In the genomic region with DNA sequence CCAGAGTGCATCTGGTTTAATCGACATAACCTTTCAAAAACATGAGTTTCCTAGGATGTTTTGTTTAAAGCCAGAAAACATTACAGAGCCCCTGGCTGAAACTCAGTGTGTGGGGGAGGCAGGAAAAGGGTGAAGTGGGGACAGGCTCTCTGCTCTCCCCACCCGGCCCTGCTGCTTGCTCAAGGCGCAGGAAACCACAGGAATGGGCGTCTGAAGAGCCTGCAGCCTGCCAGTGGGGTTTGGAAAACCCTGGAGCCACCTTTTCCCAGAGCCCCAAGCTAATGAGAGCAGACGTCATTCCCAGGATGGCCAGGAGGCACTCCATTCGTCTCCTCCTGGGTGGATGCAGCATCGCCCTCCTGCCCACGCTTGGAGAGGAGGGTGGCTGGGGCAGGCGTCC, we compare ENCODE assay signal across 14 cellular contexts.
DNase-seq lines count a peak whose midpoint lies in the region; ATAC-seq, FAIRE-seq and TF ChIP-seq lines count a peak whose summit lies in the region.
"Had no signal": no experiment of that assay in that cellular context is flagged by ENCODE, and none has a peak within 500 bp of the region (broad histone marks: within the 10 kb centered on the region; RNA-seq: fewer than 3 reads in every experiment).

No MANE protein-coding gene starts in this region.

- CTCF ChIA-PET in MCF 10A (lab: Yijun Ruan, JAX), result no interaction called here

- H4K20me1 ChIP-seq in astrocyte (ENCODE audit: insufficient read depth, low read length), result no peaks in the 10 kb centered on the region

- H3K9ac ChIP-seq in astrocyte (ENCODE audit: low read length), result no peak overlapping the region

- no TSS peak for BruUV-seq in MCF 10A (replicated peaks; lab: Mats Ljungman, UMichigan)

- no peak overlapping the region for H3K4me3 Mint-ChIP-seq in MCF 10A (ENCODE audit: unreplicated experiment)
- H3K4me3 Mint-ChIP-seq in astrocyte (ENCODE audit: unreplicated experiment), result no peak overlapping the region

- H3K79me2 ChIP-seq in astrocyte (ENCODE audit: insufficient read depth, low read length), result no peaks in the 10 kb centered on the region

- intact Hi-C loops in breast epithelium (cut with DNase I; ENCODE audit: low total_unique reads), result no loop called here
- intact Hi-C loops in MCF 10A (cut with micrococcal nuclease), result no loop called here
- intact Hi-C loops in left ventricle myocardium inferior (cut with micrococcal nuclease), result no loop called here
- intact Hi-C loops in uterus (cut with DNase I; ENCODE audit: low total_unique reads), result no loop called here

- H3K4me1 ChIP-seq in breast epithelium (peaks cover 0 to 4% of the 10 kb centered on the region in 2 donors), astrocyte (ENCODE audit: insufficient read depth, low read length) (peaks cover 13% of the 10 kb centered on the region), left ventricle myocardium inferior (peaks cover 6% of the 10 kb centered on the region), uterus (peaks cover 0 to 5% of the 10 kb centered on the region in 2 donors), HAP-1 (no peaks in the 10 kb centered on the region)

- H3K27me3 Mint-ChIP-seq in MCF 10A (ENCODE audit: insufficient read depth, unreplicated experiment), result peaks cover 40% of the 10 kb centered on the region
- H3K27me3 Mint-ChIP-seq in astrocyte (ENCODE audit: low read depth, unreplicated experiment), result peaks cover 51% of the 10 kb centered on the region

- H2AFZ ChIP-seq in astrocyte (ENCODE audit: low read depth, low read length), result no peak overlapping the region

- DNase-seq in breast epithelium (ENCODE audit: low spot score in 2 of 2) (peak in 1 of 2 donors; percentile 47), MCF 10A (ENCODE audit: unreplicated experiment) (no peak), astrocyte (ENCODE audit: low read depth) (peak; percentile 95), left ventricle myocardium inferior (no peak), uterus (peak; percentile 36 to 75), NCI-H510A (lab: John Stamatoyannopoulos, UW) (no peak), HAP-1 (ENCODE audit: low spot score in 2 of 2) (no peak)
- DNase-seq: activated CD4-positive, alpha-beta T cell treated with anti-CD3 and anti-CD28 coated beads, Interleukin-2, amount 50 U/mL, for 1 hour; activated gamma-delta T cell; dermis blood vessel endothelial cell; GDM1; hypothalamus; NK-92 treated with Interleukin-12 subunit alpha and Interleukin-12 subunit beta, amount 100 ng/mL, for 24 hours had no signal

- POLR2A ChIA-PET in MCF 10A (lab: Yijun Ruan, JAX), result no interaction called here

- H3K9me3 Mint-ChIP-seq in MCF 10A (ENCODE audit: unreplicated experiment) (peaks cover 7% of the 10 kb centered on the region), astrocyte (ENCODE audit: unreplicated experiment) (peaks cover 3% of the 10 kb centered on the region)

- ATAC-seq in HG02571 (IDR thresholded peaks at IDR 0.05; ENCODE audit: unreplicated experiment), result no peak

- peak overlapping the region; percentile 21 for H3K4me2 ChIP-seq in astrocyte (ENCODE audit: low read length)

- no peak for FAIRE-seq in astrocyte (lab: Jason Lieb, UNC)

- no peak for TF ChIP-seq CTCF in breast epithelium (IDR thresholded peaks at IDR 0.05)
- TF ChIP-seq CTCF in MCF 10A (IDR thresholded peaks at IDR 0.05; ENCODE audit: unreplicated experiment), result no peak
- TF ChIP-seq CTCF in astrocyte (IDR thresholded peaks at IDR 0.05; ENCODE audit: insufficient read depth, low read depth, low read length), result no peak
- no peak for TF ChIP-seq CTCF in left ventricle myocardium inferior (IDR thresholded peaks at IDR 0.05; ENCODE audit: borderline replicate concordance)
- TF ChIP-seq CTCF in uterus (IDR thresholded peaks at IDR 0.05), result no peak

- H3K27me3 ChIP-seq in breast epithelium (peaks cover 0 to 4% of the 10 kb centered on the region in 2 donors), astrocyte (ENCODE audit: insufficient read depth, low read length) (no peaks in the 10 kb centered on the region), left ventricle myocardium inferior (ENCODE audit: low read depth) (peaks cover 64% of the 10 kb centered on the region), uterus (no peaks in the 10 kb centered on the region), HAP-1 (ENCODE audit: low read depth) (peaks cover 13% of the 10 kb centered on the region)

- H3K27ac ChIP-seq in breast epithelium (peak overlapping the region; percentile 68 to 74), astrocyte (ENCODE audit: low read depth, low read length) (no peak overlapping the region), left ventricle myocardium inferior (replicated peaks) (peak overlapping the region; percentile 41), uterus (peak overlapping the region in 1 of 2 donors; percentile 26)

- H3K4me1 Mint-ChIP-seq in MCF 10A (ENCODE audit: insufficient read depth, unreplicated experiment) (peaks cover 16% of the 10 kb centered on the region), astrocyte (ENCODE audit: low read depth, unreplicated experiment) (peaks cover 11% of the 10 kb centered on the region)

- no peak for TF ChIP-seq POLR2A in breast epithelium (IDR thresholded peaks at IDR 0.05)
- no peak for TF ChIP-seq POLR2A in uterus (IDR thresholded peaks at IDR 0.05)

- H3K36me3 Mint-ChIP-seq in MCF 10A (ENCODE audit: insufficient read depth, unreplicated experiment) (no peaks in the 10 kb centered on the region), astrocyte (ENCODE audit: low read depth, unreplicated experiment) (peaks cover 14% of the 10 kb centered on the region)

- in situ Hi-C loops in HAP-1 (cut with MboI; ENCODE audit: low sequenced_read_pairs), result no loop called here

- no peak overlapping the region for H3K27ac Mint-ChIP-seq in MCF 10A (ENCODE audit: low read depth, unreplicated experiment)
- no peak overlapping the region for H3K27ac Mint-ChIP-seq in astrocyte (ENCODE audit: unreplicated experiment)

- H3K9me3 ChIP-seq in breast epithelium, result no peaks in the 10 kb centered on the region
- H3K9me3 ChIP-seq in astrocyte (ENCODE audit: insufficient read depth, low read depth, low read length), result no peaks in the 10 kb centered on the region
- H3K9me3 ChIP-seq in left ventricle myocardium inferior (replicated peaks), result no peaks in the 10 kb centered on the region
- H3K9me3 ChIP-seq in uterus, result no peaks in the 10 kb centered on the region
- no peaks in the 10 kb centered on the region for H3K9me3 ChIP-seq in HAP-1

- H3K4me3 ChIP-seq in breast epithelium (no peak overlapping the region), astrocyte (ENCODE audit: insufficient read depth, low read depth, low read length) (no peak overlapping the region), left ventricle myocardium inferior (no peak overlapping the region), uterus (no peak overlapping the region), HAP-1 (no peak overlapping the region)

- H3K36me3 ChIP-seq in breast epithelium (no peaks in the 10 kb centered on the region), astrocyte (ENCODE audit: insufficient read depth, low read length) (no peaks in the 10 kb centered on the region), left ventricle myocardium inferior (no peaks in the 10 kb centered on the region), uterus (no peaks in the 10 kb centered on the region), HAP-1 (replicated peaks) (no peaks in the 10 kb centered on the region)

Comparison
In these comparisons a context has a peak if more than half of its experiments do, and no peak if none do; other contexts are left out.
1. DNase-seq: peak in astrocyte (single experiment) and uterus (2 of 2); none in MCF 10A (single experiment), left ventricle myocardium inferior (single experiment), NCI-H510A (single experiment) and HAP-1 (0 of 2).